1 cellular context compared by ENCODE assay signal in genomic region chr1:219660666-219661463, GRCh38.
TF ChIP-seq lines count a peak whose summit lies in the region.

No MANE protein-coding gene starts in this region.

TF ChIP-seq in HEK293, 187 proteins besides CTCF, POLR2A, EP300 and RAD21 (continued from another document):
- TF ChIP-seq PRDM4 (tag by site-specific recombination; IDR thresholded peaks at IDR 0.05) (no peak), ZNF391 (tag by site-specific recombination; IDR thresholded peaks at IDR 0.05; ENCODE audit: borderline replicate concordance, low read depth) (no peak), ZBTB11 (tag by site-specific recombination; conservative IDR thresholded peaks at IDR 0.05; ENCODE audit: low read depth) (no peak), SCRT2 (tag by site-specific recombination; IDR thresholded peaks at IDR 0.05) (0 out of 2 replicates have a peak, but pooled peaks have one; percentile 16), ZNF248 (tag by site-specific recombination; IDR thresholded peaks at IDR 0.05) (no peak), BCL6B (tag by site-specific recombination; IDR thresholded peaks at IDR 0.05) (no peak), ZBTB21 (tag by site-specific recombination; IDR thresholded peaks at IDR 0.05) (peak; percentile 67), ZNF670 (tag by site-specific recombination; IDR thresholded peaks at IDR 0.05; ENCODE audit: low read depth) (no peak), ZNF133 (tag by site-specific recombination; IDR thresholded peaks at IDR 0.05) (no peak), ZNF629 (tag by site-specific recombination; IDR thresholded peaks at IDR 0.05) (peak; percentile 60; the same call in 1 of the 2 replicates), ZNF660 (tag by site-specific recombination; IDR thresholded peaks at IDR 0.05) (0 out of 2 replicates have a peak, but pooled peaks have one; percentile 22), ZNF335 (tag by site-specific recombination; conservative IDR thresholded peaks at IDR 0.05) (0 out of 2 replicates have a peak, but pooled peaks have one; percentile 19), ZNF169 (tag by site-specific recombination; IDR thresholded peaks at IDR 0.05) (no peak), ZNF776 (tag by site-specific recombination; IDR thresholded peaks at IDR 0.05; ENCODE audit: borderline replicate concordance) (no peak), ZBTB20 (tag by site-specific recombination; IDR thresholded peaks at IDR 0.05) (no peak), GLIS1 (tag by site-specific recombination; IDR thresholded peaks at IDR 0.05) (peak; percentile 66), ZNF146 (tag by site-specific recombination; IDR thresholded peaks at IDR 0.05) (no peak), MEIS1 (CRISPR knock-in tag; IDR thresholded peaks at IDR 0.05; ENCODE audit: borderline replicate concordance) (no peak), ZNF366 (tag by site-specific recombination; conservative IDR thresholded peaks at IDR 0.05) (peak; percentile 64), MZF1 (tag by site-specific recombination; IDR thresholded peaks at IDR 0.05; ENCODE audit: borderline replicate concordance) (no peak; the same call in 1 of the 2 replicates), ZNF707 (tag by site-specific recombination; IDR thresholded peaks at IDR 0.05) (no peak), ZNF654 (tag by site-specific recombination; IDR thresholded peaks at IDR 0.05; ENCODE audit: low read depth) (peak; percentile 62), GFI1B (tag by site-specific recombination; IDR thresholded peaks at IDR 0.05) (0 out of 2 replicates have a peak, but pooled peaks have one; percentile 6), ZNF473 (tag by site-specific recombination; IDR thresholded peaks at IDR 0.05) (no peak), ATF2 (tag by site-specific recombination; IDR thresholded peaks at IDR 0.05; ENCODE audit: low read depth) (peak; percentile 91), ZNF510 (tag by site-specific recombination; IDR thresholded peaks at IDR 0.05; ENCODE audit: insufficient replicate concordance) (no peak), ZNF530 (tag by site-specific recombination; IDR thresholded peaks at IDR 0.05; ENCODE audit: low read depth) (no peak), IKZF3 (tag by site-specific recombination; IDR thresholded peaks at IDR 0.05) (peak; percentile 13; the same call in 1 of the 2 replicates), ZNF398 (tag by site-specific recombination; IDR thresholded peaks at IDR 0.05) (peak; percentile 29; the same call in 1 of the 2 replicates), ZBTB48 (tag by site-specific recombination; IDR thresholded peaks at IDR 0.05) (peak; percentile 55), YY2 (tag by site-specific recombination; IDR thresholded peaks at IDR 0.05) (no peak), ZNF513 (tag by site-specific recombination; IDR thresholded peaks at IDR 0.05) (no peak)
